ENCODE assay signal across 22 cellular contexts in genomic region chr5:59645380-59645779, GRCh38.
DNase-seq lines count a peak whose midpoint lies in the region; ATAC-seq and TF ChIP-seq lines count a peak whose summit lies in the region.
"Had no signal": no experiment of that assay in that cellular context is flagged by ENCODE, and none has a peak within 500 bp of the region (broad histone marks: within the 10 kb centered on the region; RNA-seq: fewer than 3 reads in every experiment).

No MANE protein-coding gene starts in this region.

- no peak for DNase-seq in memory B cell (ENCODE audit: low spot score in 2 of 2)
- no peak for DNase-seq in 8988T
- no peak for DNase-seq in activated T-cell treated with anti-CD3 and anti-CD28 coated beads, Interleukin-2, amount 50 U/mL, for 1 hour
- no peak for DNase-seq in activated effector memory CD4-positive, alpha-beta T cell treated with Interleukin-2 at 50 U/mL for 16 hours
- no peak for DNase-seq in NCI-H69 (lab: John Stamatoyannopoulos, UW)
- DNase-seq: DMS79, H7, NCI-H1105 treated with DMSO at 0.1 percent for 48 hours, NCI-H1694 treated with DMSO at 0.1 percent for 48 hours, NCI-H2227 treated with DMSO at 0.1 percent for 48 hours, NCI-H510A treated with DMSO at 0.1 percent for 48 hours, NCI-H82, PC-9, SIG-M5, T-cell had no signal

- no peaks in the 10 kb centered on the region for H3K79me2 ChIP-seq in Loucy (ENCODE audit: insufficient read depth, low read length)

- H3K9me3 ChIP-seq in BLaER1 (no peaks in the 10 kb centered on the region), Loucy (ENCODE audit: insufficient read depth, low read depth, low read length) (no peaks in the 10 kb centered on the region)
- H3K9me3 ChIP-seq: A549 had no signal

- peak overlapping the region; percentile 79 for H2AFZ ChIP-seq in Loucy (ENCODE audit: low read length)
- H2AFZ ChIP-seq: PC-9 had no signal

- ATAC-seq in GM19438 (IDR thresholded peaks at IDR 0.05; ENCODE audit: low read depth, unreplicated experiment), result peak; percentile 68
- ATAC-seq in memory B cell (ENCODE audit: low read depth), result no peak
- ATAC-seq: A549, SK-N-SH treated with all-trans-retinoic acid at 6 μM for 48 hours, T-cell had no signal

- peaks cover 2% of the 10 kb centered on the region for H3K9me3 Mint-ChIP-seq in memory B cell
- H3K9me3 Mint-ChIP-seq: T-cell had no signal

- H3K9me2 ChIP-seq in Loucy (replicated peaks; ENCODE audit: low read depth, low read length), result no peaks in the 10 kb centered on the region

- H3K36me3 ChIP-seq in BLaER1 (no peaks in the 10 kb centered on the region), Loucy (ENCODE audit: insufficient read depth, low read length) (no peaks in the 10 kb centered on the region)

- peaks cover 3% of the 10 kb centered on the region for H3K36me3 Mint-ChIP-seq in memory B cell
- H3K36me3 Mint-ChIP-seq: T-cell had no signal

- H3K27ac Mint-ChIP-seq in memory B cell, result peak overlapping the region; percentile 45
- H3K27ac Mint-ChIP-seq: T-cell had no signal

- peaks cover 3% of the 10 kb centered on the region; the same call in 1 of the 2 replicates for H3F3A ChIP-seq in Loucy (ENCODE audit: low read depth)

- TF ChIP-seq CTCF in Loucy (conservative IDR thresholded peaks at IDR 0.05; ENCODE audit: low read length), result no peak

- no peaks in the 10 kb centered on the region for H3K27me3 Mint-ChIP-seq in memory B cell
- H3K27me3 Mint-ChIP-seq: T-cell had no signal

- H3K4me3 Mint-ChIP-seq in memory B cell, result no peak overlapping the region
- H3K4me3 Mint-ChIP-seq: T-cell had no signal

- H3K27me3 ChIP-seq in BLaER1 (no peaks in the 10 kb centered on the region), Loucy (ENCODE audit: insufficient read depth, low read length, poor library complexity, severe bottlenecking) (no peaks in the 10 kb centered on the region)

- H3K4me3 ChIP-seq in BLaER1, result no peak overlapping the region
- H3K4me3 ChIP-seq in Loucy (ENCODE audit: low read length, poor library complexity, severe bottlenecking), result peak overlapping the region; percentile 54
- H3K4me3 ChIP-seq: A549, PC-9 had no signal

- H3K9ac ChIP-seq in BLaER1 (no peak overlapping the region), Loucy (ENCODE audit: low read depth, low read length, poor library complexity, severe bottlenecking) (peak overlapping the region; percentile 63)

- no peak overlapping the region for H3K27ac ChIP-seq in BLaER1
- H3K27ac ChIP-seq: C4-2B, PC-9, RWPE1 had no signal

- peak overlapping the region; percentile 42 for H3K4me2 ChIP-seq in BLaER1
- peak overlapping the region; percentile 75 for H3K4me2 ChIP-seq in Loucy (ENCODE audit: low read depth, low read length, poor library complexity, severe bottlenecking)
- H3K4me2 ChIP-seq: A549, PC-9 had no signal

- H3K4me1 Mint-ChIP-seq in memory B cell, result peaks cover 6% of the 10 kb centered on the region

- H4K20me1 ChIP-seq in BLaER1, result no peaks in the 10 kb centered on the region
- no peaks in the 10 kb centered on the region for H4K20me1 ChIP-seq in Loucy (ENCODE audit: insufficient read depth, low read length, poor library complexity, severe bottlenecking)

- H3K4me1 ChIP-seq in BLaER1 (peaks cover 11% of the 10 kb centered on the region), Loucy (ENCODE audit: insufficient read depth, low read length, poor library complexity, severe bottlenecking) (peaks cover 58% of the 10 kb centered on the region)
